In the genomic region with DNA sequence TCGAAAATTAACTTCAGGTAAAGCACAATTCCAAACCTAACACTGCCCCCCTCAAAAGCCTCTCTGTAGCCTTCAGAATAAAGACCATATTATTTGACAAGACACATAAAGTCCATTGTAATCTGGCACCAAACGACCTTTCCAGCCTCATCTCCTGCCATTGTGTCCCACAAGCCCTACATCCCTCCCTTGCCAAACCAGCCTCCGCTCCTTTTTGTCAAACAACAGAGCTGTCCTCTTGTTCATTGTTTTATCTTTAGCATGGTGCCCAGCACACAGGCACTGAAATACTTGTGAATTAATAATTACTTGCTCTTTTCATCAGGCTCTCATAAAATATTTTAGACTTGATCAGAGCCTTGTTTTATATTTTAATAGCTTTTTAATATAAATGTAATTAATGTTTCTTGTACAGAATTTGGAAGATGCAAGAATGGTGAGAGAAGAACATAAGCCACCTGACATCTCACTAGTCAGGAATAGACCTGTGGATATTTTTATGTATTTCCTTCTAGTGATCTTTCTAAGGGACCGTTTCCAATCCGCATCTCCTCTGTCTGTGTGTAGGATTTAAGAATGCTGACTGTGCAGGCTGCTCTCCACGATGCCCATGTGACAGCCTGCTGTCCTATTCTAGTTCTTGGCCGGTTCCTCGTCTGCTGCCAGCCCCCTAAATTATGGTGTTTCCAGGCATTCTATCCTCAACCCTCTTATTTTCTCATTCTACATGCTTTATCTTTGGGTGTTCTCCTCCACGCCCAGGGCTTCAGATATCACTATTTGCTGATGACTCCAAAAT, we compare ENCODE assay signal across 9 cellular contexts. TPM values are rescaled to one million over a fixed set of nuclear protein-coding genes. Genes with fewer than 3 reads are reported as not detected.
A peak's percentile ranks its signal among the peaks of the same experiment; 100 is the strongest.
DNase-seq lines count a peak whose midpoint lies in the region; ATAC-seq and TF ChIP-seq lines count a peak whose summit lies in the region.
"Had no signal": no experiment of that assay in that cellular context is flagged by ENCODE, and none has a peak within 500 bp of the region (broad histone marks: within the 10 kb centered on the region; RNA-seq: fewer than 3 reads in every experiment).

No MANE protein-coding gene starts in this region.

- peak overlapping the region; percentile 96 for H3K4me3 ChIP-seq in OCI-LY1 (ENCODE audit: low read depth, low read length, poor library complexity, severe bottlenecking)
- peak overlapping the region; percentile 48 to 50 for H3K4me3 ChIP-seq in duodenal mucosa (ENCODE audit: low read depth in 1 of 2, low read length in 2 of 2)
- no peak overlapping the region for H3K4me3 ChIP-seq in neural progenitor cell

- H3K9ac ChIP-seq in OCI-LY1 (ENCODE audit: low read length) (no peak overlapping the region), duodenal mucosa (ENCODE audit: low read depth in 1 of 2, low read length in 2 of 2) (peak overlapping the region in 1 of 2 donors; percentile 27), neural progenitor cell (no peak overlapping the region)

- no peaks in the 10 kb centered on the region for H3K9me2 ChIP-seq in OCI-LY1 (ENCODE audit: low read depth, low read length)

- peak overlapping the region; percentile 39 for H3K27ac Mint-ChIP-seq in neural progenitor cell
- no peak overlapping the region for H3K27ac Mint-ChIP-seq in chondrocyte (ENCODE audit: unreplicated experiment)

- peaks cover 24% of the 10 kb centered on the region for H3K4me1 Mint-ChIP-seq in neural progenitor cell
- H3K4me1 Mint-ChIP-seq in chondrocyte (ENCODE audit: low read depth) = peaks cover 10% of the 10 kb centered on the region

- H3K79me2 ChIP-seq in OCI-LY1 (ENCODE audit: insufficient read depth, low read length) = peaks cover 15% of the 10 kb centered on the region; the same call in 1 of the 2 replicates
- H3K79me2 ChIP-seq in neural progenitor cell (ENCODE audit: low read depth) = peaks cover 10% of the 10 kb centered on the region

- TF ChIP-seq CTCF in OCI-LY1 (IDR thresholded peaks at IDR 0.05; ENCODE audit: low read length) = no peak
- no peak for TF ChIP-seq CTCF in neural progenitor cell (IDR thresholded peaks at IDR 0.05)
- TF ChIP-seq CTCF in chondrocyte (IDR thresholded peaks at IDR 0.05) = no peak

- peaks cover 4% of the 10 kb centered on the region; the same call in 1 of the 2 replicates for H3F3A ChIP-seq in OCI-LY1 (ENCODE audit: insufficient read depth, low read length)
- peaks cover 15% of the 10 kb centered on the region for H3F3A ChIP-seq in neural progenitor cell (ENCODE audit: low read depth)

- H3K4me2 ChIP-seq in OCI-LY1 (ENCODE audit: low read length) (peak overlapping the region; percentile 85), neural progenitor cell (no peak overlapping the region)

- H3K27me3 Mint-ChIP-seq in neural progenitor cell (ENCODE audit: insufficient read depth, low read depth) = peaks cover 4% of the 10 kb centered on the region
- H3K27me3 Mint-ChIP-seq in chondrocyte (ENCODE audit: low read depth) = no peaks in the 10 kb centered on the region

- no peak for ATAC-seq in GM21723 (IDR thresholded peaks at IDR 0.05; ENCODE audit: unreplicated experiment)

- no peaks in the 10 kb centered on the region for H3K36me3 Mint-ChIP-seq in neural progenitor cell
- H3K36me3 Mint-ChIP-seq in chondrocyte (ENCODE audit: low read depth) = no peaks in the 10 kb centered on the region

- peaks cover 44% of the 10 kb centered on the region for H3K4me1 ChIP-seq in OCI-LY1 (ENCODE audit: insufficient read depth, low read length, severe bottlenecking)
- peaks cover 25 to 32% of the 10 kb centered on the region in 2 donors for H3K4me1 ChIP-seq in duodenal mucosa (ENCODE audit: control insufficient read depth in 1 of 2, insufficient read depth in 2 of 2, low read length in 2 of 2)
- H3K4me1 ChIP-seq in neural progenitor cell = no peaks in the 10 kb centered on the region

- H3K9me3 Mint-ChIP-seq in neural progenitor cell (no peaks in the 10 kb centered on the region), chondrocyte (ENCODE audit: low read depth) (no peaks in the 10 kb centered on the region)

- H3K27me3 ChIP-seq in OCI-LY1 (ENCODE audit: insufficient read depth, low read length) (no peaks in the 10 kb centered on the region), duodenal mucosa (ENCODE audit: control insufficient read depth in 1 of 2, insufficient read depth in 2 of 2, low read length in 2 of 2) (no peaks in the 10 kb centered on the region), neural progenitor cell (peaks cover 7% of the 10 kb centered on the region)

- H3K4me3 Mint-ChIP-seq in neural progenitor cell (peak overlapping the region; percentile 7), chondrocyte (ENCODE audit: unreplicated experiment) (no peak overlapping the region)

- H4K20me1 ChIP-seq in OCI-LY1 (ENCODE audit: insufficient read depth, low read length) (no peaks in the 10 kb centered on the region), neural progenitor cell (ENCODE audit: low read depth) (no peaks in the 10 kb centered on the region)

- H3K9me3 ChIP-seq in OCI-LY1 (ENCODE audit: low read length) (no peaks in the 10 kb centered on the region), duodenal mucosa (ENCODE audit: control insufficient read depth in 1 of 2, low read length in 2 of 2) (no peaks in the 10 kb centered on the region), neural progenitor cell (ENCODE audit: low read depth) (no peaks in the 10 kb centered on the region)

- H2AFZ ChIP-seq in OCI-LY1 (ENCODE audit: low read length) (no peak overlapping the region), neural progenitor cell (replicated peaks) (no peak overlapping the region)

- peaks cover 4% of the 10 kb centered on the region; the same call in 1 of the 2 replicates for H3K36me3 ChIP-seq in OCI-LY1 (ENCODE audit: insufficient read depth, low read length)
- H3K36me3 ChIP-seq in duodenal mucosa (ENCODE audit: control insufficient read depth in 1 of 2, insufficient read depth in 2 of 2, low read length in 2 of 2) = peaks cover 0 to 4% of the 10 kb centered on the region in 2 donors
- no peaks in the 10 kb centered on the region for H3K36me3 ChIP-seq in neural progenitor cell

- DNase-seq in C1 segment of cervical spinal cord (lab: John Stamatoyannopoulos, UW) (peak in 12 of 14 donors; percentile 25 to 79 (median 63)), neural progenitor cell (ENCODE audit: low spot score) (peak; percentile 17), chondrocyte (ENCODE audit: low spot score) (no peak), DMS114 treated with DMSO at 0.1 percent for 48 hours (lab: John Stamatoyannopoulos, UW; ENCODE audit: unreplicated experiment) (no peak), DMS53 treated with DMSO at 0.1 percent for 48 hours (lab: John Stamatoyannopoulos, UW; ENCODE audit: unreplicated experiment) (no peak)
- DNase-seq: DMS153 had no signal

- peak overlapping the region; percentile 19 for H3K27ac ChIP-seq in OCI-LY1 (ENCODE audit: low read depth, low read length, poor library complexity, severe bottlenecking)
- no peak overlapping the region for H3K27ac ChIP-seq in duodenal mucosa (ENCODE audit: low read depth, low read length)
- H3K27ac ChIP-seq in neural progenitor cell = no peak overlapping the region

RNA-seq across cellular contexts. Expression of gene IRF2, which starts 3.0 kb away (rescaled TPM):
- total RNA-seq in neural progenitor cell (ENCODE audit: low replicate concordance) (12.7 and 16.1 TPM in 2 replicates), chondrocyte (11.7 to 13.2 TPM (median 12.2 TPM) in 3 replicates)

Comparison
In these comparisons a context has a peak if more than half of its experiments do, and no peak if none do; other contexts are left out.
1. DNase-seq: peak in C1 segment of cervical spinal cord (12 of 14) and neural progenitor cell (single experiment); none in chondrocyte (single experiment), DMS114 treated with DMSO at 0.1 percent for 48 hours (single experiment) and DMS53 treated with DMSO at 0.1 percent for 48 hours (single experiment).